16 cellular contexts compared by ENCODE assay signal in the genomic region with DNA sequence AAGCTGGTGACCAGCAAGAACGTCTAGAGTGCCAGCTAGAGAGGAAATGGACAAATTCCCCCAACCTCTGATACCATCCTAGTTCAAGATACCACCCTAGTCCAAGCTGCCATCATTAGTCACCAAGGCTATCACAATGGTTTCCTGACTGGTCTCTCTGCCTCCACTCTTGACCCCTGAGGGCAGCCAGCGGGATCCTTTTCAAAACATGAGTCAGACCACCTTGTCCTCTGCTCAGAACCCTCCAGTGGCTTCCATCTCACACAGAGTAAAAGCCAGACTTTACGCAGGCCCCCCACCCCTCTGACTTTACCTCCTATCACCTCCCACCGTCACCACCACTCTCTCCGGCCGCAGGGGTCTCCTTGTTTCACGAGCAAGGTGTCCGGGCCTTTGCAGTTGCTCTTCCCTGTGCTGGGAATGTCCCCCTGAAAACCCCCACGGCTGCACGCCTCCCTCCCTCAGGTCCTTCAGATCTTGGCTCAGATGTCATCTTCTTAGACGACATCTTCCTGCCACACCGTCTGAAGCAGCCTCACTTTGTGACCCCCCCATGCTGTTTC. TPM values are rescaled to one million over a fixed set of nuclear protein-coding genes. Genes with fewer than 3 reads are reported as not detected.
DNase-seq lines count a peak whose midpoint lies in the region; ATAC-seq and TF ChIP-seq lines count a peak whose summit lies in the region.
"Had no signal": no experiment of that assay in that cellular context is flagged by ENCODE, and none has a peak within 500 bp of the region (broad histone marks: within the 10 kb centered on the region; RNA-seq: fewer than 3 reads in every experiment).

No MANE protein-coding gene starts in this region.

- peak; percentile 17 for DNase-seq in CD1c-positive myeloid dendritic cell (ENCODE audit: extremely low spot score)
- DNase-seq in ELF-1 (ENCODE audit: low read depth, low spot score): peak; percentile 55
- no peak for DNase-seq in activated naive CD8-positive, alpha-beta T cell treated with anti-CD3 and anti-CD28 coated beads for 36 hours
- peak; percentile 51 for DNase-seq in iris pigment epithelial cell (ENCODE audit: low read depth)
- DNase-seq in NCI-H1694 (lab: John Stamatoyannopoulos, UW): no peak
- DNase-seq in mucosa of descending colon: no peak
- DNase-seq in NCI-H187 (lab: John Stamatoyannopoulos, UW): no peak
- DNase-seq: activated gamma-delta T cell treated with Interleukin-2 at 50 U/mL for 16 hours; AML-193; NCI-H1048; NCI-H226; stimulated activated naive CD4-positive, alpha-beta T cell; T1000 had no signal

- no peak for TF ChIP-seq CTCF in mucosa of descending colon (IDR thresholded peaks at IDR 0.05)

- peaks cover 19% of the 10 kb centered on the region for H3K36me3 Mint-ChIP-seq in activated naive CD8-positive, alpha-beta T cell treated with anti-CD3 and anti-CD28 coated beads for 36 hours

- H3K4me3 ChIP-seq in mucosa of descending colon: no peak overlapping the region

- peaks cover 10% of the 10 kb centered on the region for H3K4me1 Mint-ChIP-seq in activated naive CD8-positive, alpha-beta T cell treated with anti-CD3 and anti-CD28 coated beads for 36 hours

- no peaks in the 10 kb centered on the region for H3K27me3 Mint-ChIP-seq in activated naive CD8-positive, alpha-beta T cell treated with anti-CD3 and anti-CD28 coated beads for 36 hours

- no peaks in the 10 kb centered on the region for H3K9me3 ChIP-seq in mucosa of descending colon

- no peak overlapping the region for H3K4me3 Mint-ChIP-seq in activated naive CD8-positive, alpha-beta T cell treated with anti-CD3 and anti-CD28 coated beads for 36 hours

- peak overlapping the region; percentile 77 for H3K27ac Mint-ChIP-seq in activated naive CD8-positive, alpha-beta T cell treated with anti-CD3 and anti-CD28 coated beads for 36 hours

- intact Hi-C loops in mucosa of descending colon (cut with DNase I, micrococcal nuclease): loop anchor here in 1 of 2 donors (10.0 kb wide), 1 partner anchor 624 kb away; no protein-coding TSS in a partner anchor

- no peaks in the 10 kb centered on the region for H3K9me3 Mint-ChIP-seq in activated naive CD8-positive, alpha-beta T cell treated with anti-CD3 and anti-CD28 coated beads for 36 hours

- no peaks in the 10 kb centered on the region for H3K36me3 ChIP-seq in mucosa of descending colon (ENCODE audit: low read depth)

- ATAC-seq in mucosa of descending colon (no peak), GM21390 (IDR thresholded peaks at IDR 0.05; ENCODE audit: unreplicated experiment) (no peak)
- ATAC-seq: HepG2, Right ventricle myocardium inferior had no signal

- no peaks in the 10 kb centered on the region for H3K4me1 ChIP-seq in mucosa of descending colon (ENCODE audit: low read depth)

RNA-seq across cellular contexts. Expression of gene FBXW11, which starts 42.2 kb away (rescaled TPM):
- total RNA-seq in activated naive CD8-positive, alpha-beta T cell treated with anti-CD3 and anti-CD28 coated beads for 36 hours: 10 to 100 TPM; 55.1 to 60.8 TPM
- 10 to 100 TPM; 37.2 to 50.2 (median 39.5) TPM for total RNA-seq in mucosa of descending colon

Comparison
In these comparisons a context has a peak if more than half of its experiments do, and no peak if none do; other contexts are left out.
1. DNase-seq: peak in CD1c-positive myeloid dendritic cell (single experiment), ELF-1 (single experiment) and iris pigment epithelial cell (single experiment); none in activated naive CD8-positive, alpha-beta T cell treated with anti-CD3 and anti-CD28 coated beads for 36 hours (single experiment), NCI-H1694 (single experiment), mucosa of descending colon (0 of 3) and NCI-H187 (0 of 2).